9 cellular contexts compared by ENCODE assay signal in genomic region chr11:44621140-44621681, GRCh38. TPM values are rescaled to one million over a fixed set of nuclear protein-coding genes. Genes with fewer than 3 reads are reported as not detected.
A peak's percentile ranks its signal among the peaks of the same experiment; 100 is the strongest.
DNase-seq lines count a peak whose midpoint lies in the region; ATAC-seq and TF ChIP-seq lines count a peak whose summit lies in the region.
"Had no signal": no experiment of that assay in that cellular context is flagged by ENCODE, and none has a peak within 500 bp of the region (broad histone marks: within the 10 kb centered on the region; RNA-seq: fewer than 3 reads in every experiment).

No MANE protein-coding gene starts in this region.

- H3K9me2 ChIP-seq in OCI-LY7 (ENCODE audit: insufficient read depth, low read length), result no peaks in the 10 kb centered on the region

- no peak overlapping the region for H3K27ac Mint-ChIP-seq in natural killer cell
- no peak overlapping the region for H3K27ac Mint-ChIP-seq in type B pancreatic cell
- H3K27ac Mint-ChIP-seq: activated naive CD8-positive, alpha-beta T cell had no signal

- H3K9me3 ChIP-seq in OCI-LY7 (ENCODE audit: low read length), result no peaks in the 10 kb centered on the region

- H2AFZ ChIP-seq in OCI-LY7 (ENCODE audit: low read length), result no peak overlapping the region

- H3K9me3 Mint-ChIP-seq in natural killer cell (no peaks in the 10 kb centered on the region), type B pancreatic cell (peaks cover 2% of the 10 kb centered on the region)

- H3K4me3 Mint-ChIP-seq in natural killer cell (no peak overlapping the region), type B pancreatic cell (peak overlapping the region; percentile 75)
- H3K4me3 Mint-ChIP-seq: activated naive CD8-positive, alpha-beta T cell had no signal

- H3K4me1 Mint-ChIP-seq in natural killer cell (no peaks in the 10 kb centered on the region), type B pancreatic cell (ENCODE audit: unreplicated experiment) (peaks cover 26% of the 10 kb centered on the region)

- H3K4me3 ChIP-seq in OCI-LY7 (ENCODE audit: low read depth, low read length, poor library complexity, severe bottlenecking) (no peak overlapping the region), fibroblast of the aortic adventitia (ENCODE audit: low read depth, low read length) (peak overlapping the region; percentile 33)

- H3K4me2 ChIP-seq in OCI-LY7 (ENCODE audit: low read length), result no peak overlapping the region

- no peaks in the 10 kb centered on the region for H3K36me3 ChIP-seq in OCI-LY7 (ENCODE audit: insufficient read depth, low read length)

- no peak overlapping the region for H3K27ac ChIP-seq in OCI-LY7 (ENCODE audit: low read depth, low read length, poor library complexity, severe bottlenecking)

- peaks cover 5% of the 10 kb centered on the region for H3K4me1 ChIP-seq in OCI-LY7 (ENCODE audit: insufficient read depth, low read length, poor library complexity, severe bottlenecking)

- POLR2A ChIA-PET in OCI-LY7 (lab: Charles Lee), result no interaction called here

- no TSS peak for BruUV-seq in OCI-LY7 (replicated peaks; lab: Mats Ljungman, UMichigan)

- intact Hi-C loops in OCI-LY7 (cut with micrococcal nuclease; ENCODE audit: unreplicated experiment), result loop anchor here (1.0 to 5.0 kb wide), 3 partner anchors 154 to 290 kb away; no protein-coding TSS in a partner anchor
- intact Hi-C loops in natural killer cell (cut with micrococcal nuclease), result loop anchor here (2.0 kb wide), 1 partner anchor 290 kb away; no protein-coding TSS in a partner anchor

- peak; percentile 36 to 66 (median 46) for ATAC-seq in natural killer cell
- no peak for ATAC-seq in GM21528 (IDR thresholded peaks at IDR 0.05; ENCODE audit: low FRiP score, unreplicated experiment)

- CTCF ChIA-PET in OCI-LY7 (lab: Charles Lee; ENCODE audit: unreplicated experiment), result no interaction called here

- TF ChIP-seq CTCF in OCI-LY7 (conservative IDR thresholded peaks at IDR 0.05; ENCODE audit: low read length) (peak; percentile 91), fibroblast of the aortic adventitia (IDR thresholded peaks at IDR 0.05; ENCODE audit: insufficient read depth, low read length) (peak; percentile 98), natural killer cell (IDR thresholded peaks at IDR 0.05) (peak; percentile 37), type B pancreatic cell (conservative IDR thresholded peaks at IDR 0.05) (peak; percentile 100)

- no peaks in the 10 kb centered on the region for H4K20me1 ChIP-seq in OCI-LY7 (ENCODE audit: insufficient read depth, low read length)

- DNase-seq in DMS79 treated with DMSO at 0.1 percent for 48 hours (lab: John Stamatoyannopoulos, UW) (peak; percentile 23), HPDE6-E6E7 (ENCODE audit: extremely low spot score) (peak; percentile 62), OCI-LY7 (ENCODE audit: low spot score) (peak; percentile 62), fibroblast of the aortic adventitia (ENCODE audit: low read depth) (peak; percentile 57), natural killer cell (peak; percentile 23), type B pancreatic cell (ENCODE audit: extremely low spot score, unreplicated experiment) (peak; percentile 89)
- DNase-seq in activated T-helper 1 cell treated with anti-CD3 and anti-CD28 coated beads, Interleukin-2, amount 50 U/mL, for 16 hours (ENCODE audit: low read depth in 1 of 2, low spot score in 1 of 2), result peak; percentile 44 to 45

- no peaks in the 10 kb centered on the region for H3K79me2 ChIP-seq in OCI-LY7 (ENCODE audit: insufficient read depth, low read depth, low read length)

- H3K27me3 Mint-ChIP-seq in natural killer cell (ENCODE audit: low read depth in 2 of 2) (no peaks in the 10 kb centered on the region), type B pancreatic cell (no peaks in the 10 kb centered on the region)
- H3K27me3 Mint-ChIP-seq: activated naive CD8-positive, alpha-beta T cell had no signal

- H3K36me3 Mint-ChIP-seq in natural killer cell (no peaks in the 10 kb centered on the region), type B pancreatic cell (no peaks in the 10 kb centered on the region)
- H3K36me3 Mint-ChIP-seq: activated naive CD8-positive, alpha-beta T cell had no signal

RNA-seq across cellular contexts. Expression of gene CD82, which starts 55.7 kb away (rescaled TPM):
- 1.2 and 1.8 TPM in 2 replicates for total RNA-seq in OCI-LY7 (2014; rRNA removed; shearing (Covaris generic))
- total RNA-seq in OCI-LY7 (2022) (3.4 and 6.4 TPM in 2 replicates), fibroblast of the aortic adventitia (ENCODE audit: low replicate concordance) (2.6 and 4.5 TPM in 2 replicates), natural killer cell (10 to 100 TPM; 11.6 to 42.1 (median 13.0) TPM), type B pancreatic cell (ENCODE audit: low replicate concordance) (80.3 and 82.1 TPM in 2 replicates)

Comparison
In these comparisons a context has a peak if more than half of its experiments do, and no peak if none do; other contexts are left out.
1. DNase-seq: peak in every context shown above with its lines; median percentile 89 in type B pancreatic cell; 62 in HPDE6-E6E7; 62 in OCI-LY7; 57 in fibroblast of the aortic adventitia; 44 in activated T-helper 1 cell treated with anti-CD3 and anti-CD28 coated beads, Interleukin-2, amount 50 U/mL, for 16 hours; 23 in DMS79 treated with DMSO at 0.1 percent for 48 hours; 23 in natural killer cell.
2. CTCF ChIP-seq: peak in every context shown above with its lines; median percentile 100 in type B pancreatic cell; 98 in fibroblast of the aortic adventitia; 91 in OCI-LY7; 37 in natural killer cell.